22 cellular contexts compared by ENCODE assay signal in the genomic region with DNA sequence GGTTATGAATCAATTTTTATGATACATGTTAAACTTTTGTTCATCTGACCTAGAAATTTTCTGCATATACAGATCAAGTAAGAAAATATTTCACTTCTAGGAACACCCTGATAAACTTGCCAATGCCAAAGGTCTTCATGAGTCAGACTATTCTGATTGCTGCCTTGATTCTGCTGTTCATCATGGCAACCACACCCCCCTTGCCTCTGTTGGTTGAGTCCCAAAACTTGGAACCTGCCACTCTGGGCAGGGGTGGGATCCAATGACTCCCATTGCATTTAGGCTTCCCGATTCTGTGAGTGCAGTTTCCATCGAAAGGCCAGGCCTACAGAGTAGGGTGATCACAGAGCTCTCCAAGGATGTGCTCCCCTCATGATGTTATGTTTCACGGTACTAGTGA.
"Had no signal": no experiment of that assay in that cellular context is flagged by ENCODE, and none has a peak within 500 bp of the region (broad histone marks: within the 10 kb centered on the region; RNA-seq: fewer than 3 reads in every experiment).

No MANE protein-coding gene starts in this region.

- DNase-seq: dermis blood vessel endothelial cell; dorsolateral prefrontal cortex; effector CD4-positive, alpha-beta T cell; effector memory CD4-positive, alpha-beta T cell; foreskin keratinocyte; heart left ventricle; left cardiac atrium; left lung; left ventricle myocardium superior; lower lobe of right lung; mesenchymal stem cell; midbrain; naive thymus-derived CD4-positive, alpha-beta T cell had no signal

- H3K4me1 ChIP-seq: esophagus muscularis mucosa, foreskin keratinocyte, gastroesophageal sphincter, heart left ventricle, left lung, lower lobe of right lung had no signal

- H3K4me3 ChIP-seq: coronary artery, dorsolateral prefrontal cortex, esophagus muscularis mucosa, gastroesophageal sphincter, heart left ventricle, hepatocyte, left lung, lower lobe of right lung had no signal

- H2AFZ ChIP-seq: hepatocyte had no signal

- H3K4me2 ChIP-seq: hepatocyte had no signal

- H3K27ac ChIP-seq: coronary artery, dorsolateral prefrontal cortex, esophagus muscularis mucosa, foreskin keratinocyte, gastroesophageal sphincter, heart left ventricle, hepatocyte, left lung, lower lobe of right lung had no signal

- H3K27me3 ChIP-seq: dorsolateral prefrontal cortex, esophagus muscularis mucosa, gastroesophageal sphincter, heart left ventricle, hepatocyte, left lung had no signal

- H3K9me3 ChIP-seq: esophagus muscularis mucosa, gastroesophageal sphincter, heart left ventricle, left lung, lower lobe of right lung had no signal

- ATAC-seq: foreskin keratinocyte; gastroesophageal sphincter; heart left ventricle; left cardiac atrium; left lung; left ventricle myocardium superior; lower lobe of right lung; naive thymus-derived CD4-positive, alpha-beta T cell had no signal

- H3K79me2 ChIP-seq: hepatocyte had no signal

- FAIRE-seq: colon, endothelial cell of umbilical vein, frontal cortex, islet of Langerhans, keratinocyte had no signal

- H3K36me3 ChIP-seq: esophagus muscularis mucosa, gastroesophageal sphincter, heart left ventricle, left lung, lower lobe of right lung had no signal
